Comparison of ENCODE assay signal across 8 cellular contexts in the genomic region with DNA sequence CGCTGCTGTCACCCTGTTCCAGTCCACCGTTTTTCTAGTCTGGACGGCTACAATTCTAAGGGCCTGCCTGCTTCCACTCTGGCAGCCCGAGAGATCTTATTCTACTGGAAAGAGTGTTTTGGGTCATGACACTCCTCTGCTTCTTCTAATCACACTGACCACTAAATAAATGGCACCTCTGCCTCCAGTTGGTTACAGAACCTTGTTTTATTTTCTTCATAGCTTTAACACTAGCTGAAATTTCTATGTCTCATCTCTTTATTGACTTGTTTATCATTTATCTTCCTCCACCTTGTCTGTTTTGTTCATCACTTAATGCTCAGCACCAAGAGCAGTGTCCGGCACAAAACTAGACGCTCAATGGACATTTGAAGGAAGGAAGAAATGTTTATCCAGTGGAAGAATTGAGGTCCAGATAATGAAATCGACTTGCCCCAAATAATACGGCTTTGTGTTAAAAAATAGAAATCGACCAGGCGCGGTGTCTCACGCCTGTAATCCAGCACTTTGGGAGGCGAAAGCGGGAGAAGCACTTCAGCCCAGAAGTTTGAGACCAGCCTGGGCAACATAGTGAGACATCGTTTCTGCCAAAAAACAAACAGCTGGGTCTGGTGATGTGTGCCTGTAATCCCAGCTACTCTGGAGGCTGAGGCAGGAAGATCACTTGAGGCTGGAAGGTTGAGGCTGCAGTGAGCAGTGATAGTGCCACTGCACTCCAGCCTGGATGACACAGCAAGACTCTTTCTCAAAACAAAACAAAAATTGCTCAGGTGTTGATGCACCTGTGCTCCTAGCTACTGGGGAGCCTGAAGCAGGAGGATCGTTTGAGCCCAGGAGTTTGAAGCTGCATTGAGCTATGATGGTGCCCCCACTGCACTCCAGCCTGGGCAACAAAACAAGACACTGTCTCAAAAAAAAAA. TPM values are rescaled to one million over a fixed set of nuclear protein-coding genes. Genes with fewer than 3 reads are reported as not detected.
DNase-seq lines count a peak whose midpoint lies in the region; ATAC-seq and TF ChIP-seq lines count a peak whose summit lies in the region.

No MANE protein-coding gene starts in this region.

- H3K36me3 Mint-ChIP-seq in natural killer cell: no peaks in the 10 kb centered on the region

- H3K27ac ChIP-seq in KMS-11: peak overlapping the region; percentile 61; the same call in 1 of the 2 replicates
- H3K27ac ChIP-seq in aorta (ENCODE audit: low read depth in 1 of 2, low read length in 2 of 2): peak overlapping the region in 1 of 2 donors; percentile 5

- ATAC-seq in natural killer cell: no peak
- no peak for ATAC-seq in GM18517 (IDR thresholded peaks at IDR 0.05; ENCODE audit: unreplicated experiment)
- ATAC-seq in activated CD4-positive, CD25-positive, alpha-beta regulatory T cell treated with anti-CD3 and anti-CD28 coated beads, Interleukin-2, amount 50 U/mL, for 24 hours: no peak
- ATAC-seq in aorta (ENCODE audit: low FRiP score): no peak

- peak overlapping the region; percentile 98 for H3K4me3 Mint-ChIP-seq in natural killer cell

- H3K4me1 Mint-ChIP-seq in natural killer cell: peaks cover 53 to 65% of the 10 kb centered on the region in 2 donors

- no peak for TF ChIP-seq CTCF in AG04449 (IDR thresholded peaks at IDR 0.05; ENCODE audit: insufficient read depth, low read length, missing control alignments)
- TF ChIP-seq CTCF in KMS-11 (conservative IDR thresholded peaks at IDR 0.05; ENCODE audit: low read depth, low read length): no peak
- TF ChIP-seq CTCF in choroid plexus epithelial cell (conservative IDR thresholded peaks at IDR 0.05; ENCODE audit: low read depth, low read length): no peak
- TF ChIP-seq CTCF in natural killer cell (IDR thresholded peaks at IDR 0.05): no peak

- no peaks in the 10 kb centered on the region for H3K36me3 ChIP-seq in KMS-11 (ENCODE audit: insufficient read depth)
- no peaks in the 10 kb centered on the region for H3K36me3 ChIP-seq in aorta (ENCODE audit: control insufficient read depth in 1 of 2, insufficient read depth in 2 of 2, low read length in 1 of 2)

- 65 to 66% methylated on average over 16 of the region's 16 CpGs for WGBS in aorta, 2 donors

- peak overlapping the region; percentile 82; the same call in 1 of the 2 replicates for H3K9ac ChIP-seq in KMS-11

- no peaks in the 10 kb centered on the region for H3K9me3 ChIP-seq in aorta (ENCODE audit: control insufficient read depth, low read length)

- CTCF ChIA-PET in AG04449 (lab: Yijun Ruan, JAX): interaction anchor here (0.9 to 4.8 kb wide), 2 partner anchors 86 to 189 kb away, joined by 3 to 20 read pairs; no protein-coding TSS in a partner anchor

- intact Hi-C loops in natural killer cell (cut with micrococcal nuclease) (loop anchor here (2.0 to 5.0 kb wide), 2 partner anchors 86 to 253 kb away; partner anchors contain the start of gene SFI1), aorta (cut with DNase I) (loop anchor here (5.0 kb wide), 3 partner anchors 68 to 197 kb away; partner anchors contain the start of gene PISD (in 1 of the 2))

- POLR2A ChIA-PET in AG04449 (lab: Yijun Ruan, JAX): interaction anchor here (0.7 kb wide), 1 partner anchor 200 kb away, joined by 3 read pairs; no protein-coding TSS in a partner anchor

- peak overlapping the region; percentile 34; the same call in 1 of the 2 replicates for H3K4me3 ChIP-seq in AG04449 (ENCODE audit: low read depth, low read length)
- no peak overlapping the region for H3K4me3 ChIP-seq in KMS-11 (IDR thresholded peaks at IDR 0.05; ENCODE audit: insufficient read depth, low read depth, low read length)
- H3K4me3 ChIP-seq in choroid plexus epithelial cell (ENCODE audit: low read depth, low read length): peak overlapping the region; percentile 98
- H3K4me3 ChIP-seq in aorta (ENCODE audit: low read length in 2 of 2): no peak overlapping the region

- peak overlapping the region; percentile 81 for H3K4me2 ChIP-seq in KMS-11

- H3K4me1 ChIP-seq in KMS-11 (ENCODE audit: low read depth, poor library complexity, severe bottlenecking) (peaks cover 31% of the 10 kb centered on the region), aorta (ENCODE audit: control insufficient read depth in 1 of 2, insufficient read depth in 2 of 2, low read length in 2 of 2) (no peaks in the 10 kb centered on the region)

- H3K27me3 Mint-ChIP-seq in natural killer cell (ENCODE audit: low read depth in 2 of 2): no peaks in the 10 kb centered on the region

- H3K9me3 Mint-ChIP-seq in natural killer cell: no peaks in the 10 kb centered on the region

- DNase-seq in AG04449 (ENCODE audit: low read depth, low spot score) (no peak), choroid plexus epithelial cell (ENCODE audit: low read depth) (no peak), natural killer cell (no peak), cerebellum (ENCODE audit: low spot score) (no peak), aorta (no peak)

- peak overlapping the region; percentile 91 for H2AFZ ChIP-seq in KMS-11 (ENCODE audit: low read depth)

- peaks cover 37% of the 10 kb centered on the region for H3K79me2 ChIP-seq in KMS-11 (ENCODE audit: insufficient read depth, low read depth)

- no peaks in the 10 kb centered on the region for H4K20me1 ChIP-seq in KMS-11 (ENCODE audit: insufficient read depth)

- H3K27ac Mint-ChIP-seq in natural killer cell: peak overlapping the region; percentile 87 to 89

- no peaks in the 10 kb centered on the region for H3K27me3 ChIP-seq in KMS-11 (ENCODE audit: insufficient read depth, low read depth)
- no peaks in the 10 kb centered on the region for H3K27me3 ChIP-seq in aorta (ENCODE audit: control insufficient read depth in 1 of 2, insufficient read depth in 2 of 2, low read length in 1 of 2)

RNA-seq across cellular contexts. Expression of gene PRR14L, which starts 0.7 kb away (rescaled TPM):
- total RNA-seq in natural killer cell (10 to 100 TPM; 39.3 to 54.1 (median 54.0) TPM), cerebellum (31.9 TPM), aorta (10 to 100 TPM; 38.8 to 44.1 TPM)
- polyA plus RNA-seq in aorta: 1 to 10 TPM; 3.5 to 5.3 TPM

RNA-seq across cellular contexts. Expression of gene DEPDC5, which starts 3.2 kb away (rescaled TPM):
- 10 to 100 TPM; 56.7 to 67.9 (median 62.6) TPM for total RNA-seq in natural killer cell
- 27.8 TPM for total RNA-seq in cerebellum
- 10 to 100 TPM; 27.1 to 36.7 TPM for total RNA-seq in aorta
- 1 to 10 TPM; 7.5 to 9.5 TPM for polyA plus RNA-seq in aorta

Comparison
In these comparisons a context has a peak if more than half of its experiments do, and no peak if none do; other contexts are left out.
1. H3K4me3 ChIP-seq: peak in AG04449 (single experiment) and choroid plexus epithelial cell (single experiment); none in KMS-11 (single experiment) and aorta (0 of 2).